22 cellular contexts compared by ENCODE assay signal in genomic region chr15:66788024-66788423, GRCh38.
DNase-seq lines count a peak whose midpoint lies in the region; ATAC-seq, FAIRE-seq and TF ChIP-seq lines count a peak whose summit lies in the region.
"Had no signal": no experiment of that assay in that cellular context is flagged by ENCODE, and none has a peak within 500 bp of the region (broad histone marks: within the 10 kb centered on the region; RNA-seq: fewer than 3 reads in every experiment).

No MANE protein-coding gene starts in this region.

- H3K18ac ChIP-seq in IMR-90 (ENCODE audit: low read depth, low read length), result no peak overlapping the region

- H3K27me3 ChIP-seq in IMR-90 (ENCODE audit: control insufficient read depth, insufficient read depth, low read length), result no peaks in the 10 kb centered on the region
- H3K27me3 ChIP-seq in osteoblast (ENCODE audit: insufficient read depth, low read length), result no peaks in the 10 kb centered on the region
- H3K27me3 ChIP-seq: BLaER1 treated with 17β-estradiol and CSF1 and Interleukin-3, amounts not matched to agents 10 nM and 100 nM had no signal

- H3K23ac ChIP-seq in IMR-90 (ENCODE audit: low read depth, low read length), result no peak overlapping the region

- no peaks in the 10 kb centered on the region for H3K4me1 Mint-ChIP-seq in T-cell
- H3K4me1 Mint-ChIP-seq: B cell had no signal

- peak overlapping the region; percentile 75 for H2BK120ac ChIP-seq in IMR-90 (ENCODE audit: low read depth, low read length)

- no peak overlapping the region for H4K5ac ChIP-seq in IMR-90 (ENCODE audit: low read depth, low read length)

- peaks cover 0 to 4% (median 0%) of the 10 kb centered on the region in 3 donors for H3K9me3 Mint-ChIP-seq in T-cell
- H3K9me3 Mint-ChIP-seq: CD4-positive, alpha-beta T cell; CD8-positive, alpha-beta T cell had no signal

- ATAC-seq in IMR-90 (ENCODE audit: low read depth) (no peak), T-cell (replicated peaks in 1 of 4) (no peak), GM21737 (IDR thresholded peaks at IDR 0.05; ENCODE audit: unreplicated experiment) (no peak)
- ATAC-seq: A549; CD8-positive, alpha-beta T cell had no signal

- H2BK20ac ChIP-seq in IMR-90 (ENCODE audit: low read depth, low read length), result peak overlapping the region; percentile 61; the same call in 1 of the 2 replicates

- H3K27ac ChIP-seq in IMR-90 (ENCODE audit: insufficient read depth, low read length), result no peak overlapping the region
- H3K27ac ChIP-seq in kidney (ENCODE audit: low read depth in 2 of 2, low read length in 2 of 2), result no peak overlapping the region
- no peak overlapping the region for H3K27ac ChIP-seq in osteoblast (ENCODE audit: low read depth, low read length)
- H3K27ac ChIP-seq: BLaER1 treated with 17β-estradiol and CSF1 and Interleukin-3, amounts not matched to agents 10 nM and 100 nM; C4-2B had no signal

- H3K56ac ChIP-seq in IMR-90 (ENCODE audit: extremely low read depth, insufficient read depth, low read length), result no peak overlapping the region

- H3K4me3 Mint-ChIP-seq in T-cell, result no peak overlapping the region
- H3K4me3 Mint-ChIP-seq: B cell; CD4-positive, alpha-beta T cell; CD8-positive, alpha-beta T cell had no signal

- peak overlapping the region in 1 of 2 experiments; percentile 31; a peak in 1 of 4 replicates for H4K8ac ChIP-seq in IMR-90 (ENCODE audit: low read depth in 2 of 2, low read length in 2 of 2)

- H2BK15ac ChIP-seq in IMR-90 (ENCODE audit: low read depth, low read length), result no peak overlapping the region

- H2AK5ac ChIP-seq in IMR-90 (ENCODE audit: low read depth, low read length), result peak overlapping the region; percentile 52; the same call in 1 of the 2 replicates

- TF ChIP-seq RAD21 in IMR-90 (IDR thresholded peaks at IDR 0.05; ENCODE audit: low read length), result no peak

- peaks cover 5 to 34% of the 10 kb centered on the region in 2 experiments; a peak in 3 of 4 replicates for H3K79me1 ChIP-seq in IMR-90 (ENCODE audit: low read depth in 1 of 2, low read length in 2 of 2)

- H3K4me2 ChIP-seq in IMR-90 (ENCODE audit: low read depth, low read length), result no peak overlapping the region
- H3K4me2 ChIP-seq in osteoblast (ENCODE audit: insufficient read depth, low read length), result no peak overlapping the region
- H3K4me2 ChIP-seq: A549; BLaER1 treated with 17β-estradiol and CSF1 and Interleukin-3, amounts not matched to agents 10 nM and 100 nM had no signal

- no peak for TF ChIP-seq POLR2A in IMR-90 (IDR thresholded peaks at IDR 0.05; ENCODE audit: low read depth, low read length)

- no peaks in the 10 kb centered on the region for H3K36me3 Mint-ChIP-seq in T-cell
- H3K36me3 Mint-ChIP-seq: CD8-positive, alpha-beta T cell had no signal

- dilution Hi-C loops in IMR-90 (cut with HindIII; ENCODE audit: low sequenced_read_pairs, unreplicated experiment), result no loop called here

- H3K36me3 ChIP-seq in IMR-90 (ENCODE audit: control insufficient read depth, insufficient read depth, low read length) (0 out of 2 replicates have a peak, but pooled peaks cover 1% of the 10 kb centered on the region), kidney (ENCODE audit: control insufficient read depth in 1 of 2, insufficient read depth in 2 of 2, low read length in 2 of 2) (peaks cover 0 to 8% of the 10 kb centered on the region in 2 donors), osteoblast (ENCODE audit: insufficient read depth, low read length) (peaks cover 8% of the 10 kb centered on the region)

- H2AK9ac ChIP-seq in IMR-90 (replicated peaks; ENCODE audit: low read depth, low read length, poor library complexity), result no peak overlapping the region

- WGBS in IMR-90 (ENCODE audit: extremely low coverage in 2 of 2, insufficient read length in 1 of 2), 2 experiments, result no CpG with 5 or more reads among the region's 4 CpGs

- H3K27me3 Mint-ChIP-seq in T-cell, result peaks cover 0 to 2% of the 10 kb centered on the region in 2 donors
- H3K27me3 Mint-ChIP-seq: CD4-positive, alpha-beta T cell had no signal

- no peak overlapping the region for H3K27ac Mint-ChIP-seq in T-cell
- H3K27ac Mint-ChIP-seq: B cell; CD4-positive, alpha-beta T cell; CD8-positive, alpha-beta T cell had no signal

- peak overlapping the region; percentile 45; the same call in 1 of the 2 replicates for H3K4ac ChIP-seq in IMR-90 (ENCODE audit: low read depth, low read length)

- no peak overlapping the region for H2BK5ac ChIP-seq in IMR-90 (ENCODE audit: low read depth, low read length, poor library complexity, severe bottlenecking)

- CTCF ChIA-PET in IMR-90 (lab: Yijun Ruan, JAX), result no interaction called here
- CTCF ChIA-PET in T-cell (lab: Charles Lee), result no interaction called here

- H3K4me3 ChIP-seq in IMR-90 (ENCODE audit: insufficient read depth, low read depth, low read length) (no peak overlapping the region), kidney (ENCODE audit: low read length in 2 of 2) (no peak overlapping the region), osteoblast (ENCODE audit: insufficient read depth, low read length) (no peak overlapping the region)
- H3K4me3 ChIP-seq: A549; BLaER1 treated with 17β-estradiol and CSF1 and Interleukin-3, amounts not matched to agents 10 nM and 100 nM had no signal

- peak overlapping the region; percentile 9; the same call in 1 of the 2 replicates for H4K91ac ChIP-seq in IMR-90 (ENCODE audit: insufficient read depth, low read depth, low read length)

- no peak for FAIRE-seq in kidney (lab: Jason Lieb, UNC)
- no peak for FAIRE-seq in frontal cortex (lab: Jason Lieb, UNC)
- FAIRE-seq: A549, D721Med, G401.6, GM12891, GM19239 had no signal

- in situ Hi-C loops in IMR-90 (cut with MboI; ENCODE audit: low sequenced_read_pairs), result no loop called here

- TF ChIP-seq CTCF in IMR-90 (conservative IDR thresholded peaks at IDR 0.05; ENCODE audit: low read depth, low read length) (no peak), kidney (IDR thresholded peaks at IDR 0.05; ENCODE audit: borderline replicate concordance, extremely low read depth, insufficient read depth) (no peak), osteoblast (IDR thresholded peaks at IDR 0.05; ENCODE audit: extremely low read depth, low read depth, low read length) (no peak)

- peaks cover 11% of the 10 kb centered on the region for H3K79me2 ChIP-seq in osteoblast (ENCODE audit: insufficient read depth, low read length)

- DNase-seq in IMR-90 (no peak), kidney (peak; percentile 9), osteoblast (ENCODE audit: insufficient read length, low spot score, missing footprints) (peak; percentile 65), T-cell (no peak), frontal cortex (ENCODE audit: low spot score in 2 of 2) (no peak)
- DNase-seq: 8988T; AML-193; Caco-2; Calu3; CD4-positive, alpha-beta T cell; CD8-positive, alpha-beta T cell; DMS79 treated with DMSO at 0.1 percent for 48 hours; GF-D8 had no signal

- no TSS peak for BruUV-seq in IMR-90 (replicated peaks; lab: Mats Ljungman, UMichigan)

- H4K20me1 ChIP-seq in IMR-90 (ENCODE audit: insufficient read depth, low read length) (no peaks in the 10 kb centered on the region), osteoblast (ENCODE audit: insufficient read depth, low read length) (no peaks in the 10 kb centered on the region)

- H3K9ac ChIP-seq in IMR-90 (ENCODE audit: low read depth, low read length) (no peak overlapping the region), kidney (ENCODE audit: low read length in 2 of 2) (no peak overlapping the region)
- H3K9ac ChIP-seq: BLaER1 treated with 17β-estradiol and CSF1 and Interleukin-3, amounts not matched to agents 10 nM and 100 nM had no signal

- H3K9me3 ChIP-seq in IMR-90 (ENCODE audit: control insufficient read depth, insufficient read depth, low read length), result no peaks in the 10 kb centered on the region
- H3K9me3 ChIP-seq in kidney (ENCODE audit: control insufficient read depth in 1 of 2, low read length in 2 of 2), result no peaks in the 10 kb centered on the region
- H3K9me3 ChIP-seq in osteoblast (ENCODE audit: low read depth, low read length), result no peaks in the 10 kb centered on the region
- H3K9me3 ChIP-seq: A549; BLaER1 treated with 17β-estradiol and CSF1 and Interleukin-3, amounts not matched to agents 10 nM and 100 nM; Caco-2 had no signal

- peaks cover 50% of the 10 kb centered on the region for H3K9me1 ChIP-seq in IMR-90 (ENCODE audit: insufficient read depth, low read length)

- H2AFZ ChIP-seq in IMR-90 (replicated peaks; ENCODE audit: low read length, poor library complexity), result no peak overlapping the region
- H2AFZ ChIP-seq in osteoblast (ENCODE audit: low read length), result no peak overlapping the region

- H3K14ac ChIP-seq in IMR-90 (replicated peaks; ENCODE audit: low read depth, low read length), result no peak overlapping the region

- peaks cover 51% of the 10 kb centered on the region for H3K4me1 ChIP-seq in IMR-90 (ENCODE audit: control insufficient read depth, insufficient read depth, low read length)
- H3K4me1 ChIP-seq in kidney (ENCODE audit: control insufficient read depth in 1 of 2, insufficient read depth in 1 of 2, low read depth in 1 of 2, low read length in 2 of 2), result peaks cover 2 to 3% of the 10 kb centered on the region in 2 donors
- H3K4me1 ChIP-seq in osteoblast (ENCODE audit: insufficient read depth, low read length), result peaks cover 40% of the 10 kb centered on the region
- H3K4me1 ChIP-seq: Caco-2 had no signal

- intact Hi-C loops in IMR-90 (cut with micrococcal nuclease) (loop anchor here (5.0 kb wide), 2 partner anchors 81 to 166 kb away; no protein-coding TSS in a partner anchor), kidney (cut with DNase I) (no loop called here)

- POLR2A ChIA-PET in IMR-90 (lab: Charles Lee; ENCODE audit: unreplicated experiment) (no interaction called here), T-cell (lab: Charles Lee) (no interaction called here)

TF ChIP-seq in IMR-90, 13 proteins besides CTCF, POLR2A, EP300 and RAD21 (continues in another document):
- TF ChIP-seq RCOR1 (IDR thresholded peaks at IDR 0.05; ENCODE audit: insufficient replicate concordance, low read length) (no peak), MAFK (IDR thresholded peaks at IDR 0.05; ENCODE audit: low read depth, low read length) (no peak), MXI1 (IDR thresholded peaks at IDR 0.05; ENCODE audit: borderline replicate concordance, low read depth, low read length) (no peak), ELK1 (IDR thresholded peaks at IDR 0.05; ENCODE audit: borderline replicate concordance, low read depth, low read length) (no peak), BHLHE40 (IDR thresholded peaks at IDR 0.05; ENCODE audit: low read depth, low read length) (no peak)

Comparison
In these comparisons a context has a peak if more than half of its experiments do, and no peak if none do; other contexts are left out.
1. DNase-seq: peak in kidney (single experiment) and osteoblast (single experiment); none in IMR-90 (single experiment), T-cell (0 of 34) and frontal cortex (0 of 2).